ENCODE assay signal across 24 cellular contexts in genomic region chr1:177786346-177786745, GRCh38.
"Had no signal": no experiment of that assay in that cellular context is flagged by ENCODE, and none has a peak within 500 bp of the region (broad histone marks: within the 10 kb centered on the region; RNA-seq: fewer than 3 reads in every experiment).

No MANE protein-coding gene starts in this region.

- H3K4me3 Mint-ChIP-seq: naive thymus-derived CD8-positive, alpha-beta T cell; nephron; neural crest cell; stimulated activated effector memory CD8-positive, alpha-beta T cell treated with anti-CD3 and anti-CD28 coated beads, Interleukin-12 subunit alpha, Interleukin-12 subunit beta, amount 100 ng/mL, for 72 hours; stimulated activated naive CD8-positive, alpha-beta T cell treated with anti-CD3 and anti-CD28 coated beads, Interleukin-15, Interleukin-2, amounts not matched to agents 100 ng/mL and 50 ng/mL, for 24 hours; type B pancreatic cell had no signal

- H3K9me3 Mint-ChIP-seq: nephron had no signal

- H3K4me1 ChIP-seq: heart right ventricle, left ventricle myocardium inferior, pancreas, prostate gland, tibial nerve, uterus had no signal

- H3K36me3 Mint-ChIP-seq: naive thymus-derived CD8-positive, alpha-beta T cell; stimulated activated effector memory CD8-positive, alpha-beta T cell treated with anti-CD3 and anti-CD28 coated beads, Interleukin-12 subunit alpha, Interleukin-12 subunit beta, amount 100 ng/mL, for 72 hours; type B pancreatic cell had no signal

- H3K27me3 ChIP-seq: hepatocyte, pancreas, spleen, tibial nerve, uterus had no signal

- DNase-seq: heart right ventricle; kidney; left ventricle myocardium inferior; naive thymus-derived CD8-positive, alpha-beta T cell; nucleus accumbens; pancreas; posterior cingulate gyrus; retina; right cardiac atrium; small intestine; spleen; stimulated activated CD4-positive, alpha-beta T cell treated with anti-CD3 and anti-CD28 coated beads, Interleukin-4, amount 100 ng/mL, for 24 hours; stimulated activated naive CD4-positive, alpha-beta T cell; uterus had no signal

- H3K27me3 Mint-ChIP-seq: stimulated activated naive CD8-positive, alpha-beta T cell treated with anti-CD3 and anti-CD28 coated beads, Interleukin-15, Interleukin-2, amounts not matched to agents 100 ng/mL and 50 ng/mL, for 24 hours had no signal

- H3K27ac Mint-ChIP-seq: naive thymus-derived CD8-positive, alpha-beta T cell; nephron; stimulated activated effector memory CD8-positive, alpha-beta T cell treated with anti-CD3 and anti-CD28 coated beads, Interleukin-12 subunit alpha, Interleukin-12 subunit beta, amount 100 ng/mL, for 72 hours; stimulated activated naive CD8-positive, alpha-beta T cell treated with anti-CD3 and anti-CD28 coated beads, Interleukin-15, Interleukin-2, amounts not matched to agents 100 ng/mL and 50 ng/mL, for 24 hours; type B pancreatic cell had no signal

- H3K4me3 ChIP-seq: heart right ventricle, hepatocyte, left ventricle myocardium inferior, lung, pancreas, prostate gland, spleen, tibial nerve, uterus had no signal

- H3K4me1 Mint-ChIP-seq: naive thymus-derived CD8-positive, alpha-beta T cell; stimulated activated effector memory CD8-positive, alpha-beta T cell treated with anti-CD3 and anti-CD28 coated beads, Interleukin-12 subunit alpha, Interleukin-12 subunit beta, amount 100 ng/mL, for 72 hours had no signal

- H3K27ac ChIP-seq: heart right ventricle, hepatocyte, left ventricle myocardium inferior, pancreas, prostate gland, spleen, tibial nerve, uterus had no signal

- H3K4me2 ChIP-seq: hepatocyte had no signal

- FAIRE-seq: kidney, pancreas, small intestine had no signal

- H3K9me3 ChIP-seq: heart right ventricle, left ventricle myocardium inferior, pancreas, prostate gland, spleen, tibial nerve, uterus had no signal

- H2AFZ ChIP-seq: hepatocyte had no signal

- ATAC-seq: heart right ventricle; naive thymus-derived CD8-positive, alpha-beta T cell; pancreas; right cardiac atrium; sciatic nerve; stimulated activated effector memory CD8-positive, alpha-beta T cell treated with anti-CD3 and anti-CD28 coated beads, Interleukin-12 subunit alpha, Interleukin-12 subunit beta, amount 100 ng/mL, for 72 hours had no signal

- H3K79me2 ChIP-seq: hepatocyte had no signal

- H3K36me3 ChIP-seq: heart right ventricle, left ventricle myocardium inferior, pancreas, prostate gland, spleen, tibial nerve, uterus had no signal
